In the genomic region with DNA sequence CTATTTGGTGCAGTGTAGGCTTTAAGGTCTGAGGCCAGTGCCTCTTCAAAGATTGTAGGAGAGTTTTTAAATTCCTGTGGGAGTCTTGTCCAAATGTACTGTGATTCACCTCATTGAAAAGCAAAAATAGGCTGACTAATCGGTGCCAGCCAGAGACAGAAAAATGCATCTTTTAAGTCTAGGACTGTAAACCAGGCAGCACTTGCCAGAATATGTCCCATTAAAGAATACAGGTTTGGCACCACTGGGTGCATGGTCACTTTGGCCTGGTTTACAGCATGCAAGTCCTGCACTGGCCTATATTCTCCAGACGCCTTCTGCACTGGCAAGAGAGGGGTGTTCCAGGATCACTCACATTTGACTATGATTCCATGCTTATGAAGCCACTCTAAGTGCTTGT, we compare ENCODE assay signal across 18 cellular contexts. TPM values are rescaled to one million over a fixed set of nuclear protein-coding genes. Genes with fewer than 3 reads are reported as not detected.
A peak's percentile ranks its signal among the peaks of the same experiment; 100 is the strongest.
DNase-seq lines count a peak whose midpoint lies in the region; ATAC-seq and TF ChIP-seq lines count a peak whose summit lies in the region.
"Had no signal": no experiment of that assay in that cellular context is flagged by ENCODE, and none has a peak within 500 bp of the region (broad histone marks: within the 10 kb centered on the region; RNA-seq: fewer than 3 reads in every experiment).

No MANE protein-coding gene starts in this region.

- peak overlapping the region; percentile 53 for H3K4me2 ChIP-seq in skeletal muscle satellite cell (ENCODE audit: low read length)

- no peaks in the 10 kb centered on the region for H3K4me1 Mint-ChIP-seq in activated CD8-positive, alpha-beta memory T cell treated with anti-CD3 and anti-CD28 coated beads, Interleukin-2, amount 10 ng/mL, durations not matched to agents 7 days and 5 days
- H3K4me1 Mint-ChIP-seq in activated CD4-positive, alpha-beta T cell treated with anti-CD3 and anti-CD28 coated beads for 36 hours, result no peaks in the 10 kb centered on the region
- H3K4me1 Mint-ChIP-seq: CD14-positive monocyte had no signal

- ATAC-seq in activated CD8-positive, alpha-beta memory T cell treated with anti-CD3 and anti-CD28 coated beads, Interleukin-2, amount 10 ng/mL, durations not matched to agents 7 days and 5 days, result no peak
- no peak for ATAC-seq in HG02798 (IDR thresholded peaks at IDR 0.05; ENCODE audit: poor library complexity, unreplicated experiment)
- no peak for ATAC-seq in activated CD4-positive, alpha-beta T cell treated with anti-CD3 and anti-CD28 coated beads for 36 hours
- ATAC-seq: mucosa of descending colon had no signal

- no peak overlapping the region for H3K9ac ChIP-seq in skeletal muscle satellite cell (ENCODE audit: low read depth, low read length)

- no peak overlapping the region for H3K4me3 ChIP-seq in fibroblast of pulmonary artery (replicated peaks; ENCODE audit: low read depth, low read length)
- H3K4me3 ChIP-seq in skeletal muscle satellite cell (ENCODE audit: low read length), result no peak overlapping the region
- H3K4me3 ChIP-seq: cardiac muscle cell, mucosa of descending colon had no signal

- no peak for TF ChIP-seq CTCF in fibroblast of pulmonary artery (IDR thresholded peaks at IDR 0.05; ENCODE audit: low read length, missing control alignments)

- H3K27me3 ChIP-seq in skeletal muscle satellite cell (ENCODE audit: control insufficient read depth, insufficient read depth, low read length), result peaks cover 19% of the 10 kb centered on the region
- H3K27me3 ChIP-seq: cardiac muscle cell had no signal

- no peaks in the 10 kb centered on the region for H3K36me3 ChIP-seq in skeletal muscle satellite cell (ENCODE audit: insufficient read depth, low read length)
- H3K36me3 ChIP-seq: cardiac muscle cell had no signal

- no peak overlapping the region for H3K4me3 Mint-ChIP-seq in activated CD8-positive, alpha-beta memory T cell treated with anti-CD3 and anti-CD28 coated beads, Interleukin-2, amount 10 ng/mL, durations not matched to agents 7 days and 5 days
- no peak overlapping the region for H3K4me3 Mint-ChIP-seq in activated CD4-positive, alpha-beta T cell treated with anti-CD3 and anti-CD28 coated beads for 36 hours
- H3K4me3 Mint-ChIP-seq: activated CD4-positive, alpha-beta memory T cell treated with anti-CD3 and anti-CD28 coated beads for 36 hours; CD14-positive monocyte; T-helper 2 cell treated with Interferon-gamma antibody and Interleukin-4, amounts not matched to agents 5 μg/mL and 100 μg/mL, for 36 hours had no signal

- H3K27me3 Mint-ChIP-seq in activated CD8-positive, alpha-beta memory T cell treated with anti-CD3 and anti-CD28 coated beads, Interleukin-2, amount 10 ng/mL, durations not matched to agents 7 days and 5 days, result peaks cover 6% of the 10 kb centered on the region
- H3K27me3 Mint-ChIP-seq in activated CD4-positive, alpha-beta T cell treated with anti-CD3 and anti-CD28 coated beads for 36 hours, result peaks cover under 1% of the 10 kb centered on the region
- H3K27me3 Mint-ChIP-seq: activated CD4-positive, alpha-beta memory T cell treated with anti-CD3 and anti-CD28 coated beads for 36 hours had no signal

- peaks cover 25% of the 10 kb centered on the region for H3K4me1 ChIP-seq in skeletal muscle satellite cell (ENCODE audit: control insufficient read depth, insufficient read depth, low read length)

- H3K9me3 ChIP-seq in skeletal muscle satellite cell (replicated peaks; ENCODE audit: low read length), result no peaks in the 10 kb centered on the region
- H3K9me3 ChIP-seq: mucosa of descending colon had no signal

- intact Hi-C loops in activated CD4-positive, alpha-beta T cell treated with anti-CD3 and anti-CD28 coated beads for 36 hours (cut with DNase I, micrococcal nuclease), result no loop called here

- peak; percentile 69 for DNase-seq in GM03348 (ENCODE audit: low spot score)
- DNase-seq in T1000 (lab: John Stamatoyannopoulos, UW), result peak; percentile 4
- peak; percentile 28 for DNase-seq in fibroblast of pulmonary artery (ENCODE audit: low read depth)
- no peak for DNase-seq in activated CD8-positive, alpha-beta memory T cell treated with anti-CD3 and anti-CD28 coated beads, Interleukin-2, amount 10 ng/mL, durations not matched to agents 7 days and 5 days
- no peak for DNase-seq in cortex of kidney (lab: John Stamatoyannopoulos, UW)
- no peak for DNase-seq in activated CD4-positive, alpha-beta T cell treated with anti-CD3 and anti-CD28 coated beads for 36 hours
- DNase-seq: activated CD4-positive, alpha-beta memory T cell treated with anti-CD3 and anti-CD28 coated beads for 36 hours; activated effector memory CD4-positive, alpha-beta T cell treated with Interleukin-2 at 50 U/mL for 16 hours; MM.1S; mucosa of descending colon; NCI-H2029 treated with DMSO at 0.1 percent for 48 hours; NCI-H748 treated with DMSO at 0.1 percent for 48 hours; substantia nigra had no signal

- no peaks in the 10 kb centered on the region for H3K36me3 Mint-ChIP-seq in activated CD8-positive, alpha-beta memory T cell treated with anti-CD3 and anti-CD28 coated beads, Interleukin-2, amount 10 ng/mL, durations not matched to agents 7 days and 5 days
- no peaks in the 10 kb centered on the region for H3K36me3 Mint-ChIP-seq in activated CD4-positive, alpha-beta T cell treated with anti-CD3 and anti-CD28 coated beads for 36 hours (ENCODE audit: low read depth)
- H3K36me3 Mint-ChIP-seq: activated CD4-positive, alpha-beta memory T cell treated with anti-CD3 and anti-CD28 coated beads for 36 hours; CD14-positive monocyte had no signal

- H3K27ac Mint-ChIP-seq in activated CD8-positive, alpha-beta memory T cell treated with anti-CD3 and anti-CD28 coated beads, Interleukin-2, amount 10 ng/mL, durations not matched to agents 7 days and 5 days, result no peak overlapping the region
- no peak overlapping the region for H3K27ac Mint-ChIP-seq in activated CD4-positive, alpha-beta T cell treated with anti-CD3 and anti-CD28 coated beads for 36 hours
- H3K27ac Mint-ChIP-seq: activated CD4-positive, alpha-beta memory T cell treated with anti-CD3 and anti-CD28 coated beads for 36 hours; CD14-positive monocyte; T-helper 2 cell treated with Interferon-gamma antibody and Interleukin-4, amounts not matched to agents 5 μg/mL and 100 μg/mL, for 36 hours had no signal

- no peaks in the 10 kb centered on the region for H3K9me3 Mint-ChIP-seq in activated CD8-positive, alpha-beta memory T cell treated with anti-CD3 and anti-CD28 coated beads, Interleukin-2, amount 10 ng/mL, durations not matched to agents 7 days and 5 days (ENCODE audit: low read depth)
- no peaks in the 10 kb centered on the region for H3K9me3 Mint-ChIP-seq in activated CD4-positive, alpha-beta T cell treated with anti-CD3 and anti-CD28 coated beads for 36 hours (ENCODE audit: low read depth)
- H3K9me3 Mint-ChIP-seq: activated CD4-positive, alpha-beta memory T cell treated with anti-CD3 and anti-CD28 coated beads for 36 hours; T-helper 2 cell treated with Interferon-gamma antibody and Interleukin-4, amounts not matched to agents 5 μg/mL and 100 μg/mL, for 36 hours had no signal

- CTCF ChIA-PET in activated CD8-positive, alpha-beta memory T cell treated with anti-CD3 and anti-CD28 coated beads, Interleukin-2, amount 10 ng/mL, durations not matched to agents 7 days and 5 days (lab: Charles Lee), result no interaction called here
- CTCF ChIA-PET in activated CD4-positive, alpha-beta T cell treated with anti-CD3 and anti-CD28 coated beads for 36 hours (lab: Charles Lee), result no interaction called here

- POLR2A ChIA-PET in activated CD4-positive, alpha-beta T cell treated with anti-CD3 and anti-CD28 coated beads for 36 hours (lab: Charles Lee), result no interaction called here

RNA-seq across cellular contexts. Expression of gene NOX5, which starts 20.3 kb away (rescaled TPM):
- total RNA-seq in skeletal muscle satellite cell (2012; rRNA removed), result under 0.01 TPM in 1 of 2 replicates, not detected in the other
- under 1 TPM in 1 of 2 experiments, not detected in 1; 0.06 TPM for total RNA-seq in activated CD8-positive, alpha-beta memory T cell treated with anti-CD3 and anti-CD28 coated beads, Interleukin-2, amount 10 ng/mL, durations not matched to agents 7 days and 5 days
- not detected for total RNA-seq in activated CD4-positive, alpha-beta T cell treated with anti-CD3 and anti-CD28 coated beads for 36 hours

Comparison
In these comparisons a context has a peak if more than half of its experiments do, and no peak if none do; other contexts are left out.
1. DNase-seq: peak in GM03348 (single experiment), T1000 (single experiment) and fibroblast of pulmonary artery (single experiment); none in activated CD8-positive, alpha-beta memory T cell treated with anti-CD3 and anti-CD28 coated beads, Interleukin-2, amount 10 ng/mL, durations not matched to agents 7 days and 5 days (single experiment), cortex of kidney (single experiment) and activated CD4-positive, alpha-beta T cell treated with anti-CD3 and anti-CD28 coated beads for 36 hours (single experiment).